ENCODE assay signal across 1 cellular context in genomic region chr12:2794736-2795289, GRCh38.
A peak's percentile ranks its signal among the peaks of the same experiment; 100 is the strongest.
TF ChIP-seq lines count a peak whose summit lies in the region.

Gene FKBP4 (plus strand): TSS chr12:2794970. CDS start chr12:2795140, 170 bp downstream.

TF ChIP-seq in WTC11, 78 proteins besides CTCF, POLR2A, EP300 and RAD21 (continued from another document):
- TF ChIP-seq ZNF532 (CRISPR knock-in tag; IDR thresholded peaks at IDR 0.05; ENCODE audit: borderline replicate concordance) (no peak), JUN (CRISPR knock-in tag; IDR thresholded peaks at IDR 0.05) (no peak; the same call in 1 of the 2 replicates), HMGA2 (CRISPR knock-in tag; IDR thresholded peaks at IDR 0.05) (no peak), ARID4B (CRISPR knock-in tag; IDR thresholded peaks at IDR 0.05; ENCODE audit: borderline replicate concordance) (peak; percentile 79; the same call in 1 of the 2 replicates), ZNF423 (CRISPR knock-in tag; IDR thresholded peaks at IDR 0.05) (no peak), ZNF281 (CRISPR knock-in tag; IDR thresholded peaks at IDR 0.05) (no peak), ZNF232 (CRISPR knock-in tag; IDR thresholded peaks at IDR 0.05) (peak; percentile 9; the same call in 1 of the 2 replicates), ZBTB21 (CRISPR knock-in tag; IDR thresholded peaks at IDR 0.05; ENCODE audit: borderline replicate concordance) (peak; percentile 73; the same call in 1 of the 2 replicates), ZNF121 (CRISPR knock-in tag; IDR thresholded peaks at IDR 0.05) (no peak), E2F4 (CRISPR knock-in tag; IDR thresholded peaks at IDR 0.05; ENCODE audit: borderline replicate concordance, low read depth) (no peak), TEAD1 (CRISPR knock-in tag; IDR thresholded peaks at IDR 0.05) (peak; percentile 94), CDX4 (CRISPR knock-in tag; IDR thresholded peaks at IDR 0.05; ENCODE audit: borderline replicate concordance) (no peak), HMGXB4 (CRISPR knock-in tag; IDR thresholded peaks at IDR 0.05) (no peak; the same call in 1 of the 2 replicates), ZNF317 (CRISPR knock-in tag; IDR thresholded peaks at IDR 0.05; ENCODE audit: borderline replicate concordance, low read depth) (no peak), AR (CRISPR knock-in tag; IDR thresholded peaks at IDR 0.05) (no peak), SMAD4 (CRISPR knock-in tag; IDR thresholded peaks at IDR 0.05) (no peak), MLX (CRISPR knock-in tag; IDR thresholded peaks at IDR 0.05) (no peak), NFE2L1 (CRISPR knock-in tag; IDR thresholded peaks at IDR 0.05) (peak; percentile 88), NFATC4 (CRISPR knock-in tag; IDR thresholded peaks at IDR 0.05) (peak; percentile 55; the same call in 1 of the 2 replicates), FOXJ3 (CRISPR knock-in tag; IDR thresholded peaks at IDR 0.05; ENCODE audit: borderline replicate concordance) (no peak), SMAD3 (CRISPR knock-in tag; IDR thresholded peaks at IDR 0.05; ENCODE audit: borderline replicate concordance) (no peak; the same call in 1 of the 2 replicates), FOXP1 (CRISPR knock-in tag; IDR thresholded peaks at IDR 0.05; ENCODE audit: borderline replicate concordance) (peak; percentile 63), USF1 (CRISPR knock-in tag; IDR thresholded peaks at IDR 0.05) (0 out of 2 replicates have a peak, but pooled peaks have one; percentile 30), SOX15 (CRISPR knock-in tag; IDR thresholded peaks at IDR 0.05) (no peak), E2F1 (CRISPR knock-in tag; IDR thresholded peaks at IDR 0.05) (no peak)
